In genomic region chr1:245091818-245092637, GRCh38 we compare ENCODE assay signal across 9 cellular contexts.
DNase-seq lines count a peak whose midpoint lies in the region; ATAC-seq, FAIRE-seq and TF ChIP-seq lines count a peak whose summit lies in the region.
"Had no signal": no experiment of that assay in that cellular context is flagged by ENCODE, and none has a peak within 500 bp of the region (broad histone marks: within the 10 kb centered on the region; RNA-seq: fewer than 3 reads in every experiment).

No MANE protein-coding gene starts in this region.

- WGBS in HepG2 (ENCODE audit: low lambda C conversion rate) = 53% methylated on average over 9 of the region's 12 CpGs

- H4K20me1 ChIP-seq in HepG2 (ENCODE audit: insufficient read depth, low read length) (no peaks in the 10 kb centered on the region), Karpas-422 (ENCODE audit: insufficient read depth, low read depth, low read length) (no peaks in the 10 kb centered on the region)

- TF ChIP-seq POLR2A in HepG2 (IDR thresholded peaks at IDR 0.05; ENCODE audit: insufficient read depth in 1 of 2, low read depth in 2 of 2, low read length in 2 of 2) = 0 out of 4 replicates have a peak, but pooled peaks have one; percentile 22 to 29

- CTCF ChIA-PET in AG04450 (lab: Charles Lee) = interaction anchor here (0.8 kb wide), 2 partner anchors 49 to 61 kb away, joined by 3 read pairs; no protein-coding TSS in a partner anchor
- CTCF ChIA-PET in HepG2 (lab: Yijun Ruan, JAX; ENCODE audit: low intra/inter-chr PET ratio, low total read pairs) = no interaction called here

- peak; percentile 92 for ATAC-seq in HepG2
- ATAC-seq in GM21367 (IDR thresholded peaks at IDR 0.05; ENCODE audit: unreplicated experiment) = no peak
- no peak for ATAC-seq in HG03521 (IDR thresholded peaks at IDR 0.05; ENCODE audit: unreplicated experiment)
- no peak for ATAC-seq in HG03139 (IDR thresholded peaks at IDR 0.05; ENCODE audit: unreplicated experiment)

- H3K27me3 ChIP-seq in AG04450 (ENCODE audit: control insufficient read depth, insufficient read depth, low read length) = no peaks in the 10 kb centered on the region
- no peaks in the 10 kb centered on the region for H3K27me3 ChIP-seq in HepG2 (ENCODE audit: control insufficient read depth in 1 of 2, insufficient read depth in 2 of 2, low read length in 2 of 2)
- no peaks in the 10 kb centered on the region for H3K27me3 ChIP-seq in Karpas-422 (ENCODE audit: low read length)

- intact Hi-C loops in HepG2 (cut with micrococcal nuclease; ENCODE audit: unreplicated experiment) = no loop called here

- no peak for TF ChIP-seq RAD21 in HepG2 (CRISPR knock-in tag; IDR thresholded peaks at IDR 0.05)

- H3K36me3 ChIP-seq in HepG2 (replicated peaks in 1 of 2; ENCODE audit: control insufficient read depth in 1 of 2, insufficient read depth in 2 of 2, low read length in 2 of 2) (no peaks in the 10 kb centered on the region), Karpas-422 (ENCODE audit: insufficient read depth, low read length) (no peaks in the 10 kb centered on the region)

- no peaks in the 10 kb centered on the region; the same call in 1 of the 2 replicates for H3K9me3 ChIP-seq in AG04450 (ENCODE audit: control insufficient read depth, insufficient read depth, low read length)
- H3K9me3 ChIP-seq in HepG2 (ENCODE audit: low read length) = no peaks in the 10 kb centered on the region
- no peaks in the 10 kb centered on the region for H3K9me3 ChIP-seq in Karpas-422 (ENCODE audit: low read length)

- H3K4me3 ChIP-seq in AG04450 (ENCODE audit: low read depth, low read length) (no peak overlapping the region), astrocyte of the spinal cord (ENCODE audit: low read depth, low read length) (no peak overlapping the region), HepG2 (replicated peaks in 1 of 3; ENCODE audit: insufficient read depth in 1 of 3, low read depth in 2 of 3, low read length in 3 of 3) (no peak overlapping the region), Karpas-422 (ENCODE audit: low read length) (no peak overlapping the region)

- H3K9me2 ChIP-seq in Karpas-422 (replicated peaks; ENCODE audit: insufficient read depth, low read length) = no peaks in the 10 kb centered on the region

- peak overlapping the region; percentile 98 for H3K27ac ChIP-seq in AG04450 (ENCODE audit: low read depth, low read length)
- peak overlapping the region; percentile 69 for H3K27ac ChIP-seq in HepG2 (ENCODE audit: extremely low read length, insufficient read depth, low read length)
- H3K27ac ChIP-seq in Karpas-422 (ENCODE audit: low read length) = no peak overlapping the region

- H3K4me2 ChIP-seq in HepG2 (ENCODE audit: low read depth, low read length) (peak overlapping the region; percentile 36), Karpas-422 (ENCODE audit: low read depth, low read length, poor library complexity, severe bottlenecking) (no peak overlapping the region)

- DNase-seq in AG04450 (ENCODE audit: low read depth, low spot score) (peak; percentile 92), HS-27A (ENCODE audit: low read depth) (peak; percentile 69), astrocyte of the spinal cord (ENCODE audit: low read depth, low spot score) (peak; percentile 98), HepG2 (ENCODE audit: low spot score) (peak; percentile 84), Karpas-422 (no peak)
- DNase-seq: activated T-cell treated with anti-CD3 and anti-CD28 coated beads, Interleukin-2, amount 50 U/mL, for 1 hour had no signal

- TF ChIP-seq EP300 in HepG2 (IDR thresholded peaks at IDR 0.05; ENCODE audit: low read depth in 2 of 2, low read length in 2 of 2) = peak in 1 of 2 experiments; percentile 55; a peak in 3 of 4 replicates
- peak; percentile 66; the same call in 1 of the 2 replicates for TF ChIP-seq EP300 in HepG2 (CRISPR knock-in tag; IDR thresholded peaks at IDR 0.05; ENCODE audit: borderline replicate concordance)

- H3K9ac ChIP-seq in HepG2 (ENCODE audit: insufficient read depth, low read depth, low read length) (peak overlapping the region; percentile 37; the same call in 1 of the 2 replicates), Karpas-422 (ENCODE audit: low read length) (no peak overlapping the region)

- H3K79me2 ChIP-seq in HepG2 (ENCODE audit: insufficient read depth, low read length) = no peaks in the 10 kb centered on the region
- no peaks in the 10 kb centered on the region for H3K79me2 ChIP-seq in Karpas-422 (ENCODE audit: low read length)

- in situ Hi-C loops in astrocyte of the spinal cord (cut with HindIII; ENCODE audit: low sequenced_read_pairs) (no loop called here), HepG2 (cut with HindIII; ENCODE audit: extremely low pct_ligation_motif_present, low pct_unique_long_range_greater_than_20kb) (no loop called here)

- FAIRE-seq in HepG2 (lab: Jason Lieb, UNC) = peak; percentile 40

- TF ChIP-seq CTCF in AG04450 (IDR thresholded peaks at IDR 0.05; ENCODE audit: low read depth, low read length) (no peak), astrocyte of the spinal cord (IDR thresholded peaks at IDR 0.05; ENCODE audit: low read depth, low read length) (no peak), HepG2 (CRISPR knock-in tag; IDR thresholded peaks at IDR 0.05) (no peak)

- POLR2A ChIA-PET in AG04450 (lab: Yijun Ruan, JAX) (interaction anchor here (0.9 to 1.1 kb wide), 2 partner anchors 58 to 127 kb away, joined by 3 to 5 read pairs; no protein-coding TSS in a partner anchor), HepG2 (lab: Yijun Ruan, JAX) (interaction anchor here (0.7 to 1.8 kb wide), 3 partner anchors 16 to 228 kb away, joined by 3 to 10 read pairs (median 5); no protein-coding TSS in a partner anchor)

- no TSS peak for BruUV-seq in HepG2 (replicated peaks; lab: Mats Ljungman, UMichigan)

- H2AFZ ChIP-seq in HepG2 (ENCODE audit: low read length) (peak overlapping the region; percentile 52), Karpas-422 (ENCODE audit: low read length) (no peak overlapping the region)

- H3K4me1 ChIP-seq in HepG2 (ENCODE audit: insufficient read depth, low read length) (peaks cover 61% of the 10 kb centered on the region), Karpas-422 (ENCODE audit: low read length) (no peaks in the 10 kb centered on the region)

TF ChIP-seq in HepG2, 621 proteins besides CTCF, POLR2A, EP300 and RAD21 (continues in another document):
- TF ChIP-seq DMAP1 (CRISPR knock-in tag; IDR thresholded peaks at IDR 0.05) (0 out of 2 replicates have a peak, but pooled peaks have one; percentile 40), ZNF570 (CRISPR knock-in tag; IDR thresholded peaks at IDR 0.05; ENCODE audit: borderline replicate concordance) (no peak), RXRA (CRISPR knock-in tag; IDR thresholded peaks at IDR 0.05) (peak; percentile 54; the same call in 1 of the 2 replicates), TBX2 (CRISPR knock-in tag; IDR thresholded peaks at IDR 0.05; ENCODE audit: borderline replicate concordance) (peak; percentile 29; the same call in 1 of the 2 replicates), ZNF414 (CRISPR knock-in tag; IDR thresholded peaks at IDR 0.05) (no peak), MEF2D (CRISPR knock-in tag; IDR thresholded peaks at IDR 0.05) (peak; percentile 85; the same call in 1 of the 2 replicates), SP1 (IDR thresholded peaks at IDR 0.05) (no peak), SP1 (CRISPR knock-in tag; IDR thresholded peaks at IDR 0.05) (no peak), ZNF580 (CRISPR knock-in tag; IDR thresholded peaks at IDR 0.05; ENCODE audit: borderline replicate concordance, low read depth) (0 out of 2 replicates have a peak, but pooled peaks have one; percentile 36), ZNF609 (CRISPR knock-in tag; IDR thresholded peaks at IDR 0.05; ENCODE audit: borderline replicate concordance) (peak; percentile 73; the same call in 1 of the 2 replicates)
